Comparison of ENCODE assay signal across 27 cellular contexts in the genomic region with DNA sequence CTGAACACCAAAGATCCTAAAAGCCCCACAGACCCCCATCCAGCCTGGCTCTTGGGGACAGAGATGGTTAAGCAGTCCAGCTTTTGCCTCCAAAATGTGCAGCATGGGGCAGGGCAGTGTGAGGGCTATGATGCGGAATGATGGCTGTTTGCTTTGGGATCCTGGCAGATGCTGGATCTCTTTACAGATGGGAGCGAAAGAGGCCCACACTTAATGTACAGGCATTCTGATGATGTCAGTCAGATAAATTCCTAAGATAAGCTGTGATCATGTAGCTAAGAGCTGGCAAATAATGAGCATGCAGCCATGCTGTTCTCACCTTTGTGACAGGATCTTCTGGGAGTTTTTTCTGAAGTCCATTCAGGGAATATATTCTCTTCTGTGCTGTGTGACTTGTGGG.
A peak's percentile ranks its signal among the peaks of the same experiment; 100 is the strongest.
DNase-seq lines count a peak whose midpoint lies in the region; ATAC-seq and TF ChIP-seq lines count a peak whose summit lies in the region.
"Had no signal": no experiment of that assay in that cellular context is flagged by ENCODE, and none has a peak within 500 bp of the region (broad histone marks: within the 10 kb centered on the region; RNA-seq: fewer than 3 reads in every experiment).

No MANE protein-coding gene starts in this region.

- peak overlapping the region; percentile 58 for H3K27ac Mint-ChIP-seq in T-helper 2 cell treated with Interferon-gamma antibody and Interleukin-4, amounts not matched to agents 5 μg/mL and 100 μg/mL, for 36 hours

- no peak for DNase-seq in T-helper 2 cell treated with Interferon-gamma antibody and Interleukin-4, amounts not matched to agents 5 μg/mL and 100 μg/mL, for 36 hours (ENCODE audit: low spot score)
- DNase-seq in T-helper 2 cell (no peak), DMS 273 treated with DMSO at 0.1 percent for 48 hours (lab: John Stamatoyannopoulos, UW) (peak; percentile 99), SK-N-MC (ENCODE audit: low read depth, low spot score) (no peak), retinal pigment epithelial cell (ENCODE audit: low read depth) (peak; percentile 23), NOMO-1 (lab: John Stamatoyannopoulos, UW; ENCODE audit: unreplicated experiment in 2 of 2) (no peak)
- DNase-seq: activated CD4-positive, alpha-beta T cell treated with anti-CD3 and anti-CD28 coated beads for 48 hours; activated CD8-positive, alpha-beta memory T cell treated with anti-CD3 and anti-CD28 coated beads, Interleukin-2, amount 50 U/mL, for 4 hours; activated naive CD8-positive, alpha-beta T cell treated with anti-CD3 and anti-CD28 coated beads, Interleukin-2, amount 10 ng/mL, durations not matched to agents 7 days and 5 days; dermis blood vessel endothelial cell; esophagus squamous epithelium; foreskin melanocyte; left cardiac atrium; mammary epithelial cell; MM.1S; NCI-H1417; NCI-H2081 treated with DMSO at 0.1 percent for 48 hours; NCI-H446; OCI-M1; pancreas; right cardiac atrium; spleen had no signal

- no peaks in the 10 kb centered on the region for H3K9me3 Mint-ChIP-seq in T-helper 2 cell treated with Interferon-gamma antibody and Interleukin-4, amounts not matched to agents 5 μg/mL and 100 μg/mL, for 36 hours
- H3K9me3 Mint-ChIP-seq: activated naive CD8-positive, alpha-beta T cell treated with anti-CD3 and anti-CD28 coated beads, Interleukin-2, amount 10 ng/mL, durations not matched to agents 7 days and 5 days; central memory CD8-positive, alpha-beta T cell had no signal

- no peak for ATAC-seq in GM19395 (IDR thresholded peaks at IDR 0.05; ENCODE audit: unreplicated experiment)
- ATAC-seq in HG03039 (IDR thresholded peaks at IDR 0.05; ENCODE audit: unreplicated experiment): no peak
- ATAC-seq: left cardiac atrium, pancreas, right cardiac atrium had no signal

- no peaks in the 10 kb centered on the region for H3K9me3 ChIP-seq in SK-N-MC (ENCODE audit: low read depth, low read length)
- H3K9me3 ChIP-seq: esophagus squamous epithelium, pancreas, spleen, suprapubic skin had no signal

- no peak overlapping the region for H3K4me3 ChIP-seq in SK-N-MC
- no peak overlapping the region for H3K4me3 ChIP-seq in retinal pigment epithelial cell (ENCODE audit: low read length)
- H3K4me3 ChIP-seq: esophagus squamous epithelium, pancreas, spleen, suprapubic skin had no signal

- no peaks in the 10 kb centered on the region for H3K27me3 Mint-ChIP-seq in T-helper 2 cell treated with Interferon-gamma antibody and Interleukin-4, amounts not matched to agents 5 μg/mL and 100 μg/mL, for 36 hours (ENCODE audit: low read depth)
- H3K27me3 Mint-ChIP-seq: activated naive CD8-positive, alpha-beta T cell treated with anti-CD3 and anti-CD28 coated beads, Interleukin-2, amount 10 ng/mL, durations not matched to agents 7 days and 5 days; central memory CD8-positive, alpha-beta T cell had no signal

- no peak overlapping the region for H3K9ac ChIP-seq in SK-N-MC (ENCODE audit: insufficient read length)
- H3K9ac ChIP-seq: KMS-11 had no signal

- H3K36me3 ChIP-seq in SK-N-MC (ENCODE audit: insufficient read depth, low read length): peaks cover 71% of the 10 kb centered on the region

- H3K4me3 Mint-ChIP-seq in T-helper 2 cell treated with Interferon-gamma antibody and Interleukin-4, amounts not matched to agents 5 μg/mL and 100 μg/mL, for 36 hours: no peak overlapping the region
- H3K4me3 Mint-ChIP-seq: activated naive CD8-positive, alpha-beta T cell treated with anti-CD3 and anti-CD28 coated beads, Interleukin-2, amount 10 ng/mL, durations not matched to agents 7 days and 5 days; central memory CD8-positive, alpha-beta T cell had no signal

- no peak for TF ChIP-seq CTCF in retinal pigment epithelial cell (conservative IDR thresholded peaks at IDR 0.05; ENCODE audit: low read depth, low read length)

- H3K27ac ChIP-seq in SK-N-MC: peak overlapping the region; percentile 97
- H3K27ac ChIP-seq: esophagus squamous epithelium, KMS-11, pancreas, spleen, suprapubic skin had no signal

- peaks cover 37% of the 10 kb centered on the region for H3K4me1 Mint-ChIP-seq in T-helper 2 cell treated with Interferon-gamma antibody and Interleukin-4, amounts not matched to agents 5 μg/mL and 100 μg/mL, for 36 hours (ENCODE audit: low read depth)

- peaks cover 75% of the 10 kb centered on the region for H3K36me3 Mint-ChIP-seq in T-helper 2 cell treated with Interferon-gamma antibody and Interleukin-4, amounts not matched to agents 5 μg/mL and 100 μg/mL, for 36 hours (ENCODE audit: low read depth)

Comparison
In these comparisons a context has a peak if more than half of its experiments do, and no peak if none do; other contexts are left out.
1. DNase-seq: peak in DMS 273 treated with DMSO at 0.1 percent for 48 hours (single experiment) and retinal pigment epithelial cell (single experiment); none in T-helper 2 cell treated with Interferon-gamma antibody and Interleukin-4, amounts not matched to agents 5 μg/mL and 100 μg/mL, for 36 hours (single experiment), T-helper 2 cell (0 of 5), SK-N-MC (single experiment) and NOMO-1 (0 of 2).